ENCODE assay signal across 8 cellular contexts in the genomic region with DNA sequence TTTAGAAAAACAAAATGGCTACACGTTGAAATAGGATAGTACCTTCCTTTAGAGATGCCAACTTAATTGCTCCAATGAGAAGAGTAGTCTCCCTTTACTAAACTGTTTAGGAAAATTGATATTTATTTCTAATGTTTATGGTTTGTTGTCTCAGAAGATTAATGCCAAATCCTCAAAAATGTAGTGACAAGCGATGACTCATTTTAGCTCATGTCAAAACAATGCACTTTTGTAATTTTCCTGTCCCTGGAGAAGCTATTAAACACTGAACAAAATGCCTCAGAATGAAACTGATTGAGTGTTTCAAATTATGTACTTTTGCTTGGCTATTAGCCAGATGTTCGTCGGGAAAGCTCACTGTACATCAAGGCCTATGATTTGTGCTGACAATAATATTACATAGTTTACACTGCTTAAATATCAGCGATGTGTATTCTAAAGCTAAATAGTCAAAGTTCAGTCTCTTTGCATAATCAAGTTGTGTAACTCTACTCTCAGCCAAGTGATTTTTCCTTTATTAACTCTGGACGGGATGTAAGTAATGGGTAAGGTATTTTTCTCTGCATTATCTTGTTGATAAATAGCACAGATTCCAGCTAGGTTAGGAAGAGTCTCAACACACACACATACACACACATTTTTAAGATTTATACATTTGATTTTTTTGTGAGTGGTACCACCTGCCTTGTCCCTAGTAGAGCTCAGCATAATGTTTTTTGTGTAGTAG.
DNase-seq lines count a peak whose midpoint lies in the region.
"Had no signal": no experiment of that assay in that cellular context is flagged by ENCODE, and none has a peak within 500 bp of the region (broad histone marks: within the 10 kb centered on the region; RNA-seq: fewer than 3 reads in every experiment).

No MANE protein-coding gene starts in this region.

- H3K9ac ChIP-seq in SK-N-MC (ENCODE audit: insufficient read length) = no peak overlapping the region

- intact Hi-C loops in activated CD4-positive, alpha-beta T cell treated with anti-CD3 and anti-CD28 coated beads, Interleukin-2, amount 10 ng/mL, durations not matched to agents 24 days and 14 days (cut with micrococcal nuclease) = no loop called here

- peak overlapping the region; percentile 43; the same call in 1 of the 2 replicates for H3K27ac ChIP-seq in SK-N-MC

- no peaks in the 10 kb centered on the region for H3K36me3 Mint-ChIP-seq in activated CD4-positive, alpha-beta T cell treated with anti-CD3 and anti-CD28 coated beads, Interleukin-2, amount 10 ng/mL, durations not matched to agents 24 days and 14 days (ENCODE audit: low read depth)

- H3K27me3 Mint-ChIP-seq in activated CD4-positive, alpha-beta T cell treated with anti-CD3 and anti-CD28 coated beads, Interleukin-2, amount 10 ng/mL, durations not matched to agents 24 days and 14 days = no peaks in the 10 kb centered on the region

- DNase-seq in HPDE6-E6E7 (ENCODE audit: extremely low spot score) (peak; percentile 33), SK-N-MC (ENCODE audit: low read depth, low spot score) (peak; percentile 40), glomerular visceral epithelial cell (ENCODE audit: extremely low spot score) (peak; percentile 31), stromal cell of bone marrow (ENCODE audit: low read depth) (peak; percentile 68), NCI-H82 treated with DMSO at 0.1 percent for 48 hours (lab: John Stamatoyannopoulos, UW; ENCODE audit: unreplicated experiment) (no peak)
- DNase-seq in activated CD4-positive, alpha-beta T cell treated with anti-CD3 and anti-CD28 coated beads, Interleukin-2, amount 10 ng/mL, durations not matched to agents 24 days and 14 days = no peak
- no peak for DNase-seq in effector CD4-positive, alpha-beta T cell
- DNase-seq: activated CD8-positive, alpha-beta T cell treated with anti-CD3 and anti-CD28 coated beads, Interleukin-2, amount 10 ng/mL, durations not matched to agents 7 days and 5 days had no signal

- no peaks in the 10 kb centered on the region for H3K9me3 Mint-ChIP-seq in activated CD4-positive, alpha-beta T cell treated with anti-CD3 and anti-CD28 coated beads, Interleukin-2, amount 10 ng/mL, durations not matched to agents 24 days and 14 days

- H3K27ac Mint-ChIP-seq in activated CD4-positive, alpha-beta T cell treated with anti-CD3 and anti-CD28 coated beads, Interleukin-2, amount 10 ng/mL, durations not matched to agents 24 days and 14 days = no peak overlapping the region
- H3K27ac Mint-ChIP-seq: activated CD8-positive, alpha-beta T cell treated with anti-CD3 and anti-CD28 coated beads, Interleukin-2, amount 10 ng/mL, durations not matched to agents 7 days and 5 days had no signal

- H3K4me3 ChIP-seq in SK-N-MC = peak overlapping the region; percentile 28

- no peaks in the 10 kb centered on the region for H3K9me3 ChIP-seq in SK-N-MC (ENCODE audit: low read depth, low read length)

- H3K36me3 ChIP-seq in SK-N-MC (ENCODE audit: insufficient read depth, low read length) = no peaks in the 10 kb centered on the region

- no peak overlapping the region for H3K4me3 Mint-ChIP-seq in activated CD4-positive, alpha-beta T cell treated with anti-CD3 and anti-CD28 coated beads, Interleukin-2, amount 10 ng/mL, durations not matched to agents 24 days and 14 days
- H3K4me3 Mint-ChIP-seq: activated CD8-positive, alpha-beta T cell treated with anti-CD3 and anti-CD28 coated beads, Interleukin-2, amount 10 ng/mL, durations not matched to agents 7 days and 5 days had no signal

- H3K4me1 Mint-ChIP-seq in activated CD4-positive, alpha-beta T cell treated with anti-CD3 and anti-CD28 coated beads, Interleukin-2, amount 10 ng/mL, durations not matched to agents 24 days and 14 days = peaks cover 2% of the 10 kb centered on the region

Comparison
In these comparisons a context has a peak if more than half of its experiments do, and no peak if none do; other contexts are left out.
1. DNase-seq: peak in HPDE6-E6E7 (single experiment), SK-N-MC (single experiment), glomerular visceral epithelial cell (single experiment) and stromal cell of bone marrow (single experiment); none in activated CD4-positive, alpha-beta T cell treated with anti-CD3 and anti-CD28 coated beads, Interleukin-2, amount 10 ng/mL, durations not matched to agents 24 days and 14 days (single experiment), effector CD4-positive, alpha-beta T cell (single experiment) and NCI-H82 treated with DMSO at 0.1 percent for 48 hours (single experiment).